ENCODE assay signal across 16 cellular contexts in the genomic region with DNA sequence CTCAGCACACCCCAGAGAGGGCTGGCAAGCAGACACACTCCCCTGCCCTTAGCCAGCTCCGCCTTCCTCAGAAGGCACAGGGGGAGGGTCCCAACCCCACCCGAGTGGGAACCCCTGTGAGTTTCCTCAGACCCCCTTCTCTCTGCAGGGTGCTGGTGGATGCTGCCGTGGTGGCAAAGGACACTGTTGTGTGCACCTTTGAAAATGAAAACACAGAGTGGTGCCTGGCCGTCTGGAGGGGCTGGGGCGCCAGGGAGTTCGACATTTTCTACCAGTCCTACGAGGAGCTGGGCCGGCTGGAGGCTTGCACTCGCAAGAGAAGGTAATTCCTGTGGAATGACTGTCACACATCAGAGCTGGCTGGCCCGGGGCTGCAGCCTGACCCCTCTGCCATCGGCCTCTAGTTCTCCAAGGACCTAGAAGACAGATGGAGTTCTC.
A peak's percentile ranks its signal among the peaks of the same experiment; 100 is the strongest.
DNase-seq lines count a peak whose midpoint lies in the region; ATAC-seq and TF ChIP-seq lines count a peak whose summit lies in the region.
"Had no signal": no experiment of that assay in that cellular context is flagged by ENCODE, and none has a peak within 500 bp of the region (broad histone marks: within the 10 kb centered on the region; RNA-seq: fewer than 3 reads in every experiment).

No MANE protein-coding gene starts in this region.

- peaks cover 4 to 52% (median 42%) of the 10 kb centered on the region in 9 donors for H3K4me1 ChIP-seq in heart right ventricle
- H3K4me1 ChIP-seq in esophagus muscularis mucosa: peaks cover 27 to 37% (median 28%) of the 10 kb centered on the region in 4 donors
- H3K4me1 ChIP-seq in mucosa of rectum (ENCODE audit: control insufficient read depth in 2 of 2, insufficient read depth in 2 of 2, low read length in 2 of 2): peaks cover 2 to 11% of the 10 kb centered on the region in 2 donors
- peaks cover 31% of the 10 kb centered on the region for H3K4me1 ChIP-seq in upper lobe of right lung

- H3K36me3 ChIP-seq in heart right ventricle (peaks cover 0 to 49% (median 0%) of the 10 kb centered on the region in 9 donors), esophagus muscularis mucosa (peaks cover 0 to 38% (median 14%) of the 10 kb centered on the region in 4 donors), mucosa of rectum (ENCODE audit: control insufficient read depth in 2 of 2, insufficient read depth in 2 of 2, low read length in 2 of 2) (peaks cover 31 to 35% of the 10 kb centered on the region in 2 donors), upper lobe of right lung (no peaks in the 10 kb centered on the region)
- H3K36me3 ChIP-seq: prostate gland had no signal

- no peak overlapping the region for H3K9ac ChIP-seq in mucosa of rectum (ENCODE audit: low read depth in 1 of 2, low read length in 2 of 2)

- H3K4me3 ChIP-seq in heart right ventricle (no peak overlapping the region), esophagus muscularis mucosa (no peak overlapping the region), mucosa of rectum (ENCODE audit: low read length in 2 of 2) (no peak overlapping the region), upper lobe of right lung (no peak overlapping the region)
- H3K4me3 ChIP-seq: dorsolateral prefrontal cortex, prostate gland had no signal

- H3K27me3 ChIP-seq in heart right ventricle (no peaks in the 10 kb centered on the region), esophagus muscularis mucosa (no peaks in the 10 kb centered on the region), mucosa of rectum (ENCODE audit: control insufficient read depth in 2 of 2, insufficient read depth in 2 of 2, low read length in 2 of 2) (no peaks in the 10 kb centered on the region), upper lobe of right lung (no peaks in the 10 kb centered on the region)
- H3K27me3 ChIP-seq: dorsolateral prefrontal cortex had no signal

- DNase-seq in Right ventricle myocardium inferior (ENCODE audit: missing footprints): peak; percentile 33
- no peak for DNase-seq in heart right ventricle
- DNase-seq in esophagus muscularis mucosa (ENCODE audit: extremely low spot score): no peak
- DNase-seq in upper lobe of right lung: no peak
- DNase-seq in stimulated activated naive CD4-positive, alpha-beta T cell (lab: John Stamatoyannopoulos, UW): no peak
- DNase-seq: activated effector memory CD4-positive, alpha-beta T cell treated with Interleukin-2 at 50 U/mL for 16 hours; CD4-positive, alpha-beta T cell; immature natural killer cell; NCI-H146; OCI-M1; stimulated activated CD4-positive, alpha-beta T cell treated with anti-CD3 and anti-CD28 coated beads, Interleukin-15, amount 100 ng/mL, for 24 hours had no signal

- no peak for TF ChIP-seq POLR2A in esophagus muscularis mucosa (IDR thresholded peaks at IDR 0.05; ENCODE audit: low read depth)

- TF ChIP-seq EP300 in esophagus muscularis mucosa (IDR thresholded peaks at IDR 0.05): no peak

- ATAC-seq in Right ventricle myocardium inferior (no peak), heart right ventricle (no peak), upper lobe of right lung (no peak), HG02970 (IDR thresholded peaks at IDR 0.05; ENCODE audit: low FRiP score, unreplicated experiment) (no peak), HG03460 (IDR thresholded peaks at IDR 0.05; ENCODE audit: unreplicated experiment) (no peak)

- intact Hi-C loops in Right ventricle myocardium inferior (cut with DNase I): no loop called here
- intact Hi-C loops in heart right ventricle (cut with DNase I): loop anchor here in 1 of 10 donors (5.0 kb wide), 1 partner anchor 41 kb away; no protein-coding TSS in a partner anchor
- intact Hi-C loops in esophagus muscularis mucosa (cut with DNase I): no loop called here
- intact Hi-C loops in upper lobe of right lung (cut with DNase I): no loop called here

- H3K27ac ChIP-seq in heart right ventricle: peak overlapping the region in 5 of 10 donors; percentile 39 to 88 (median 76)
- H3K27ac ChIP-seq in esophagus muscularis mucosa (replicated peaks in 1 of 4): peak overlapping the region in 3 of 4 donors; percentile 21 to 78 (median 48)
- peak overlapping the region; percentile 46 to 54 for H3K27ac ChIP-seq in mucosa of rectum (ENCODE audit: low read depth in 2 of 2, low read length in 2 of 2)
- peak overlapping the region; percentile 70 for H3K27ac ChIP-seq in upper lobe of right lung

- H3K9me3 ChIP-seq in heart right ventricle (no peaks in the 10 kb centered on the region), esophagus muscularis mucosa (no peaks in the 10 kb centered on the region), mucosa of rectum (ENCODE audit: control insufficient read depth in 2 of 2, low read length in 2 of 2) (no peaks in the 10 kb centered on the region), upper lobe of right lung (no peaks in the 10 kb centered on the region)
- H3K9me3 ChIP-seq: prostate gland had no signal

- TF ChIP-seq CTCF in heart right ventricle (IDR thresholded peaks at IDR 0.05): no peak
- TF ChIP-seq CTCF in esophagus muscularis mucosa (IDR thresholded peaks at IDR 0.05): no peak
- TF ChIP-seq CTCF in upper lobe of right lung (IDR thresholded peaks at IDR 0.05): no peak

- WGBS in heart right ventricle, 2 donors: 77% methylated on average over 11 of the region's 11 CpGs
- 81% methylated on average over 11 of the region's 11 CpGs for WGBS in esophagus muscularis mucosa
